ENCODE assay signal across 22 cellular contexts in genomic region chr11:86988351-86988881, GRCh38. TPM values are rescaled to one million over a fixed set of nuclear protein-coding genes. Genes with fewer than 3 reads are reported as not detected.
DNase-seq lines count a peak whose midpoint lies in the region; ATAC-seq and TF ChIP-seq lines count a peak whose summit lies in the region.
"Had no signal": no experiment of that assay in that cellular context is flagged by ENCODE, and none has a peak within 500 bp of the region (broad histone marks: within the 10 kb centered on the region; RNA-seq: fewer than 3 reads in every experiment).

No MANE protein-coding gene starts in this region.

- H3K9me2 ChIP-seq in PC-3 (replicated peaks; ENCODE audit: low read length) = no peaks in the 10 kb centered on the region

- intact Hi-C loops in right cardiac atrium (cut with DNase I) (no loop called here), PC-3 (cut with micrococcal nuclease) (no loop called here)

- no TSS peak for BruUV-seq in PC-3 (replicated peaks; lab: Mats Ljungman, UMichigan)

- no peak overlapping the region for H3K4me3 ChIP-seq in cardiac muscle cell
- H3K4me3 ChIP-seq in right cardiac atrium (ENCODE audit: low read length) = no peak overlapping the region
- H3K4me3 ChIP-seq in PC-3 (ENCODE audit: low read length) = no peak overlapping the region
- no peak overlapping the region for H3K4me3 ChIP-seq in subcutaneous abdominal adipose tissue (ENCODE audit: low read depth in 1 of 5, low read length in 5 of 5)
- H3K4me3 ChIP-seq: GM23338 had no signal

- H3K27me3 ChIP-seq in cardiac muscle cell (no peaks in the 10 kb centered on the region), right cardiac atrium (ENCODE audit: control insufficient read depth, insufficient read depth) (no peaks in the 10 kb centered on the region), PC-3 (ENCODE audit: low read length) (no peaks in the 10 kb centered on the region), subcutaneous abdominal adipose tissue (ENCODE audit: control insufficient read depth in 5 of 5, insufficient read depth in 4 of 5, low read length in 5 of 5) (no peaks in the 10 kb centered on the region)

- peak overlapping the region; percentile 80 for H3K27ac ChIP-seq in cardiac muscle cell
- no peak overlapping the region for H3K27ac ChIP-seq in right cardiac atrium (ENCODE audit: low read length)
- no peak overlapping the region for H3K27ac ChIP-seq in PC-3 (ENCODE audit: low read length)
- H3K27ac ChIP-seq in subcutaneous abdominal adipose tissue (ENCODE audit: low read depth, low read length) = peak overlapping the region; percentile 77

- H3K9me3 ChIP-seq in cardiac muscle cell (ENCODE audit: low read depth) = no peaks in the 10 kb centered on the region
- H3K9me3 ChIP-seq in right cardiac atrium (ENCODE audit: control insufficient read depth, low read length) = no peaks in the 10 kb centered on the region
- H3K9me3 ChIP-seq in PC-3 (ENCODE audit: low read length) = no peaks in the 10 kb centered on the region
- no peaks in the 10 kb centered on the region for H3K9me3 ChIP-seq in subcutaneous abdominal adipose tissue (ENCODE audit: control insufficient read depth in 5 of 5, low read length in 5 of 5)

- POLR2A ChIA-PET in HEK293T (lab: Yijun Ruan, JAX) = no interaction called here
- POLR2A ChIA-PET in PC-3 (lab: Charles Lee; ENCODE audit: unreplicated experiment) = no interaction called here

- H4K20me1 ChIP-seq in PC-3 (ENCODE audit: low read length) = no peaks in the 10 kb centered on the region

- H3K79me2 ChIP-seq in PC-3 (ENCODE audit: low read length) = no peaks in the 10 kb centered on the region

- no peak overlapping the region for H2AFZ ChIP-seq in PC-3 (ENCODE audit: low read length)
- H2AFZ ChIP-seq: GM23338 had no signal

- ATAC-seq in right cardiac atrium (no peak), PC-3 (no peak), HG02885 (IDR thresholded peaks at IDR 0.05; ENCODE audit: poor library complexity, unreplicated experiment) (no peak), GM18868 (IDR thresholded peaks at IDR 0.05; ENCODE audit: unreplicated experiment) (no peak)
- ATAC-seq: SK-N-SH treated with all-trans-retinoic acid at 6 μM for 48 hours had no signal

- H3F3A ChIP-seq in PC-3 (ENCODE audit: low read length, unreplicated experiment) = no peaks in the 10 kb centered on the region

- no peak overlapping the region for H3K9ac ChIP-seq in PC-3 (ENCODE audit: low read length)
- H3K9ac ChIP-seq in subcutaneous abdominal adipose tissue (ENCODE audit: low read length in 5 of 5) = peak overlapping the region in 1 of 5 donors; percentile 35

- no peak overlapping the region for H3K4me2 ChIP-seq in PC-3 (ENCODE audit: low read length)
- H3K4me2 ChIP-seq: GM23338 had no signal

- H3K4me1 ChIP-seq in cardiac muscle cell (ENCODE audit: low read depth) (peaks cover 30% of the 10 kb centered on the region), right cardiac atrium (ENCODE audit: control insufficient read depth, insufficient read depth, low read length) (peaks cover 14% of the 10 kb centered on the region), PC-3 (ENCODE audit: insufficient read depth, low read length) (peaks cover 9% of the 10 kb centered on the region), subcutaneous abdominal adipose tissue (ENCODE audit: control insufficient read depth in 5 of 5, insufficient read depth in 5 of 5, low read length in 5 of 5) (peaks cover 12 to 68% (median 52%) of the 10 kb centered on the region in 5 donors)

- TF ChIP-seq CTCF in cardiac muscle cell (IDR thresholded peaks at IDR 0.05; ENCODE audit: low read depth, low read length) = no peak
- TF ChIP-seq CTCF in PC-3 (conservative IDR thresholded peaks at IDR 0.05; ENCODE audit: low read depth, low read length) = no peak

- no peaks in the 10 kb centered on the region for H3K36me3 ChIP-seq in cardiac muscle cell
- H3K36me3 ChIP-seq in PC-3 (ENCODE audit: low read depth, low read length) = no peaks in the 10 kb centered on the region
- H3K36me3 ChIP-seq in subcutaneous abdominal adipose tissue (ENCODE audit: control insufficient read depth in 5 of 5, insufficient read depth in 5 of 5, low read length in 5 of 5) = no peaks in the 10 kb centered on the region

- DNase-seq in cardiac muscle cell (ENCODE audit: low read depth in 1 of 2, low spot score in 1 of 2) (no peak), right cardiac atrium (no peak), HEK293T (ENCODE audit: extremely low spot score) (no peak), PC-3 (peak; percentile 47), SW480 (ENCODE audit: low spot score) (no peak)
- DNase-seq: DMS153; EL; HCEC 1CT; KG1; MV-4-11; NCI-H1436 treated with DMSO at 0.1 percent for 48 hours; NCI-H2029; NCI-H524; NK-92 treated with Interleukin-12 subunit alpha and Interleukin-12 subunit beta, amount 100 ng/mL, for 24 hours; OCI-M1; SHP77 treated with DMSO at 0.1 percent for 48 hours had no signal

- CTCF ChIA-PET in HEK293T (lab: Yijun Ruan, JAX) (no interaction called here), PC-3 (lab: Charles Lee) (no interaction called here)

- WGBS in right cardiac atrium = 91% methylated on average over 4 of the region's 4 CpGs

TF ChIP-seq in HEK293T, 16 proteins besides CTCF, POLR2A, EP300 and RAD21:
- no peak for TF ChIP-seq HDGF (IDR thresholded peaks at IDR 0.05; ENCODE audit: borderline replicate concordance)
- TF ChIP-seq, protein P1, sequence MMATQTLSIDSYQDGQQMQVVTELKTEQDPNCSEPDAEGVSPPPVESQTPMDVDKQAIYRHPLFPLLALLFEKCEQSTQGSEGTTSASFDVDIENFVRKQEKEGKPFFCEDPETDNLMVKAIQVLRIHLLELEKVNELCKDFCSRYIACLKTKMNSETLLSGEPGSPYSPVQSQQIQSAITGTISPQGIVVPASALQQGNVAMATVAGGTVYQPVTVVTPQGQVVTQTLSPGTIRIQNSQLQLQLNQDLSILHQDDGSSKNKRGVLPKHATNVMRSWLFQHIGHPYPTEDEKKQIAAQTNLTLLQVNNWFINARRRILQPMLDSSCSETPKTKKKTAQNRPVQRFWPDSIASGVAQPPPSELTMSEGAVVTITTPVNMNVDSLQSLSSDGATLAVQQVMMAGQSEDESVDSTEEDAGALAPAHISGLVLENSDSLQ (IDR thresholded peaks at IDR 0.05) = peak; percentile 63

RNA-seq across cellular contexts. Expression of gene FZD4, which starts 33.2 kb away (rescaled TPM):
- total RNA-seq in cardiac muscle cell = 37.2 and 46.4 TPM in 2 replicates
- 18.8 and 19.3 TPM in 2 replicates for polyA plus RNA-seq in cardiac muscle cell
- 10 to 100 TPM; 20.6 to 28.3 (median 24.6) TPM for total RNA-seq in right cardiac atrium
- polyA plus RNA-seq in right cardiac atrium = 13.9 TPM
- 17.3 and 17.7 TPM in 2 replicates for total RNA-seq in PC-3 (2014; rRNA removed)
- polyA plus RNA-seq: CD14-positive monocyte had no signal

RNA-seq across cellular contexts. Expression of gene TMEM135, which starts 49.3 kb away (rescaled TPM):
- total RNA-seq in cardiac muscle cell (24.7 and 28.8 TPM in 2 replicates), right cardiac atrium (10 to 100 TPM; 17.3 to 24.1 (median 18.7) TPM), PC-3 (2014; rRNA removed) (14.0 and 20.2 TPM in 2 replicates)
- polyA plus RNA-seq in cardiac muscle cell (25.2 and 54.3 TPM in 2 replicates), right cardiac atrium (5.7 TPM)

Comparison
In these comparisons a context has a peak if more than half of its experiments do, and no peak if none do; other contexts are left out.
1. H3K27ac ChIP-seq: peak in cardiac muscle cell (single experiment) and subcutaneous abdominal adipose tissue (single experiment); none in right cardiac atrium (single experiment) and PC-3 (single experiment).